8 cellular contexts compared by ENCODE assay signal in genomic region chr14:60656755-60657608, GRCh38. TPM values are rescaled to one million over a fixed set of nuclear protein-coding genes. Genes with fewer than 3 reads are reported as not detected.
DNase-seq lines count a peak whose midpoint lies in the region; ATAC-seq and TF ChIP-seq lines count a peak whose summit lies in the region.

No MANE protein-coding gene starts in this region.

- H3K27ac Mint-ChIP-seq in activated B cell treated with CpG ODN at 0.5 μM for 24 hours, result no peak overlapping the region

- H3K9me3 ChIP-seq in osteoblast (ENCODE audit: low read depth, low read length), result no peaks in the 10 kb centered on the region

- H3K4me3 Mint-ChIP-seq in activated B cell treated with CpG ODN at 0.5 μM for 24 hours, result peak overlapping the region; percentile 90

- H3K4me1 ChIP-seq in osteoblast (ENCODE audit: insufficient read depth, low read length), result peaks cover 18% of the 10 kb centered on the region

- H3K36me3 ChIP-seq in osteoblast (ENCODE audit: insufficient read depth, low read length), result no peaks in the 10 kb centered on the region

- no peaks in the 10 kb centered on the region for H4K20me1 ChIP-seq in osteoblast (ENCODE audit: insufficient read depth, low read length)

- peak overlapping the region; percentile 88 for H3K27ac ChIP-seq in osteoblast (ENCODE audit: low read depth, low read length)

- CTCF ChIA-PET in activated B cell treated with CpG ODN at 0.5 μM for 24 hours (lab: Charles Lee), result interaction anchor here (0.6 to 2.2 kb wide), 4 partner anchors 369 to 629 kb away, joined by 3 to 10 read pairs (median 3); no protein-coding TSS in a partner anchor

- H3K4me3 ChIP-seq in foreskin fibroblast (ENCODE audit: low read depth in 1 of 2, low read length in 2 of 2) (peak overlapping the region; percentile 71 to 77), osteoblast (ENCODE audit: insufficient read depth, low read length) (peak overlapping the region; percentile 89)

- H3K79me2 ChIP-seq in osteoblast (ENCODE audit: insufficient read depth, low read length), result no peaks in the 10 kb centered on the region

- peaks cover 39% of the 10 kb centered on the region for H3K4me1 Mint-ChIP-seq in activated B cell treated with CpG ODN at 0.5 μM for 24 hours

- peaks cover 9% of the 10 kb centered on the region for H3K36me3 Mint-ChIP-seq in activated B cell treated with CpG ODN at 0.5 μM for 24 hours (ENCODE audit: low read depth)

- intact Hi-C loops in activated B cell treated with CpG ODN at 0.5 μM for 24 hours (cut with micrococcal nuclease), result loop anchor here (1.0 to 10.0 kb wide), 8 partner anchors 10 to 1192 kb away; partner anchors contain the start of genes GPR135, SLC38A6 and TRMT5

- ATAC-seq in HG02623 (IDR thresholded peaks at IDR 0.05; ENCODE audit: unreplicated experiment) (peak; percentile 89), activated B cell treated with CpG ODN at 0.5 μM for 24 hours (ENCODE audit: low read depth) (peak; percentile 88)

- peak overlapping the region; percentile 86 for H3K4me2 ChIP-seq in osteoblast (ENCODE audit: insufficient read depth, low read length)

- in situ Hi-C loops in GM13977 (cut with MboI; ENCODE audit: low pct_unique_long_range_greater_than_20kb, low sequenced_read_pairs, unreplicated experiment), result no loop called here

- DNase-seq in AG20443 (ENCODE audit: low spot score) (peak; percentile 84), GM13977 (ENCODE audit: low spot score) (peak; percentile 85), NAMALWA (ENCODE audit: low spot score) (peak; percentile 74), activated B cell treated with CpG ODN at 0.5 μM for 24 hours (peak; percentile 58), foreskin fibroblast (peak; percentile 79 to 91), osteoblast (ENCODE audit: insufficient read length, low spot score, missing footprints) (peak; percentile 92), foreskin melanocyte (no peak)

- H3K27me3 Mint-ChIP-seq in activated B cell treated with CpG ODN at 0.5 μM for 24 hours, result peaks cover 67% of the 10 kb centered on the region

- H3K9me3 Mint-ChIP-seq in activated B cell treated with CpG ODN at 0.5 μM for 24 hours, result peaks cover 17% of the 10 kb centered on the region

- H3K27me3 ChIP-seq in osteoblast (ENCODE audit: insufficient read depth, low read length), result peaks cover 2% of the 10 kb centered on the region

- TF ChIP-seq CTCF in GM13977 (IDR thresholded peaks at IDR 0.05; ENCODE audit: extremely low read depth, insufficient read depth, missing control alignments) (peak; percentile 73), activated B cell treated with CpG ODN at 0.5 μM for 24 hours (IDR thresholded peaks at IDR 0.05) (no peak), foreskin fibroblast (IDR thresholded peaks at IDR 0.05; ENCODE audit: low read depth, low read length) (peak; percentile 65), osteoblast (IDR thresholded peaks at IDR 0.05; ENCODE audit: extremely low read depth, low read depth, low read length) (peak; percentile 41)

- POLR2A ChIA-PET in activated B cell treated with CpG ODN at 0.5 μM for 24 hours (lab: Charles Lee), result interaction anchor here (0.6 to 1.1 kb wide), 2 partner anchors 11 to 66 kb away, joined by 5 to 6 read pairs; no protein-coding TSS in a partner anchor

- peak overlapping the region; percentile 97 for H2AFZ ChIP-seq in osteoblast (ENCODE audit: low read length)

RNA-seq across cellular contexts. Expression of gene SIX1, which starts 7.7 kb away (rescaled TPM):
- total RNA-seq in activated B cell treated with CpG ODN at 0.5 μM for 24 hours (not detected in 2 replicates), osteoblast (18.1 and 21.5 TPM in 2 replicates)

Comparison
In these comparisons a context has a peak if more than half of its experiments do, and no peak if none do; other contexts are left out.
1. RNA of gene SIX1, which starts 7.7 kb away (total RNA-seq): 18.1 to 21.5 TPM in osteoblast; not detected in activated B cell treated with CpG ODN at 0.5 μM for 24 hours; every median in the first group is over 10 times any median in the second.